27 cellular contexts compared by ENCODE assay signal in the genomic region with DNA sequence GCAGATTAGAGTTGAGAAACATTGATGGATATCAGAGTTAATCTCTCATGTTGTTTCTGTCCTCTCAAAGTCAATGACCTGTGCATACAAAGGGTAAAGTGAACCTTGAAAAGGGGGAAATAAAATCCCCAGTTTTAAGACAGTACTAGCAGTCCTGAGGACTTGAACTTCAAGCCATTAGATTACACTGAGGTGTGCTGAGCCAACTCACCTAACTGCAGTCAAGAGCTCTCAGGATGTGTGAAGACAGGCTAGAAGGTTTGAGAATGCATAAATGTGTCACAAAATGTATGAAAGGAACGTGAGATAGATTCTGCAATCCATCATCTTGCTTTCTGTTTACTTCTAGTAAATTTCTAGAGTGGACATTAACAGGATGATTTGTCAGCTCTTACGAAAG. TPM values are rescaled to one million over a fixed set of nuclear protein-coding genes. Genes with fewer than 3 reads are reported as not detected.
DNase-seq lines count a peak whose midpoint lies in the region; ATAC-seq, FAIRE-seq and TF ChIP-seq lines count a peak whose summit lies in the region.
"Had no signal": no experiment of that assay in that cellular context is flagged by ENCODE, and none has a peak within 500 bp of the region (broad histone marks: within the 10 kb centered on the region; RNA-seq: fewer than 3 reads in every experiment).

No MANE protein-coding gene starts in this region.

- no peaks in the 10 kb centered on the region for H3K9me3 ChIP-seq in vagina
- H3K9me3 ChIP-seq: right lobe of liver, SJCRH30, uterus had no signal

- intact Hi-C loops in activated CD4-positive, alpha-beta memory T cell treated with anti-CD3 and anti-CD28 coated beads for 36 hours (cut with micrococcal nuclease): loop anchor here (10.0 kb wide), 1 partner anchor 458 kb away; no protein-coding TSS in a partner anchor
- intact Hi-C loops in vagina (cut with DNase I): loop anchor here (10.0 kb wide), 1 partner anchor 202 kb away; no protein-coding TSS in a partner anchor

- CTCF ChIA-PET in activated CD4-positive, alpha-beta memory T cell treated with anti-CD3 and anti-CD28 coated beads for 36 hours (lab: Charles Lee): interaction anchor here (1.0 to 1.3 kb wide), 2 partner anchors 62 to 95 kb away, joined by 4 read pairs; no protein-coding TSS in a partner anchor
- CTCF ChIA-PET in activated CD4-positive, alpha-beta memory T cell treated with anti-CD3 and anti-CD28 coated beads, Interleukin-2, amount 10 ng/mL, durations not matched to agents 7 days and 5 days (lab: Charles Lee): interaction anchor here (1.4 kb wide), 1 partner anchor 95 kb away, joined by 6 read pairs; no protein-coding TSS in a partner anchor

- FAIRE-seq in GM18507 (lab: Jason Lieb, UNC): peak; percentile 67
- FAIRE-seq: astrocyte had no signal

- no peaks in the 10 kb centered on the region for H3K9me3 Mint-ChIP-seq in activated CD4-positive, alpha-beta memory T cell treated with anti-CD3 and anti-CD28 coated beads for 36 hours
- H3K9me3 Mint-ChIP-seq in activated CD4-positive, alpha-beta memory T cell treated with anti-CD3 and anti-CD28 coated beads, Interleukin-2, amount 10 ng/mL, durations not matched to agents 7 days and 5 days: no peaks in the 10 kb centered on the region
- peaks cover 3% of the 10 kb centered on the region for H3K9me3 Mint-ChIP-seq in activated naive CD8-positive, alpha-beta T cell treated with anti-CD3 and anti-CD28 coated beads, Interleukin-2, amount 50 U/mL, for 24 hours
- H3K9me3 Mint-ChIP-seq in natural killer cell treated with Interleukin-12 subunit alpha and Interleukin-12 subunit beta and Interleukin-15 and Interleukin-18, amount 100 ng/mL, for 72 hours: no peaks in the 10 kb centered on the region
- H3K9me3 Mint-ChIP-seq: CD14-positive monocyte; endodermal cell; nephron progenitor cell; T-helper 2 cell treated with Interferon-gamma antibody and Interleukin-4, amounts not matched to agents 5 μg/mL and 100 μg/mL, for 36 hours had no signal

- no peak overlapping the region for H3K4me3 ChIP-seq in vagina
- H3K4me3 ChIP-seq: GM23248, right lobe of liver, SJCRH30, uterus had no signal

- no peak overlapping the region for H3K4me3 Mint-ChIP-seq in activated CD4-positive, alpha-beta memory T cell treated with anti-CD3 and anti-CD28 coated beads for 36 hours
- H3K4me3 Mint-ChIP-seq in activated CD4-positive, alpha-beta memory T cell treated with anti-CD3 and anti-CD28 coated beads, Interleukin-2, amount 10 ng/mL, durations not matched to agents 7 days and 5 days: no peak overlapping the region
- H3K4me3 Mint-ChIP-seq in activated naive CD8-positive, alpha-beta T cell treated with anti-CD3 and anti-CD28 coated beads, Interleukin-2, amount 50 U/mL, for 24 hours: no peak overlapping the region
- H3K4me3 Mint-ChIP-seq in natural killer cell treated with Interleukin-12 subunit alpha and Interleukin-12 subunit beta and Interleukin-15 and Interleukin-18, amount 100 ng/mL, for 72 hours: peak overlapping the region; percentile 17
- H3K4me3 Mint-ChIP-seq: CD14-positive monocyte; endodermal cell; nephron progenitor cell; T-helper 2 cell treated with Interferon-gamma antibody and Interleukin-4, amounts not matched to agents 5 μg/mL and 100 μg/mL, for 36 hours had no signal

- no peak for ATAC-seq in activated naive CD8-positive, alpha-beta T cell treated with anti-CD3 and anti-CD28 coated beads, Interleukin-2, amount 50 U/mL, for 24 hours
- ATAC-seq in natural killer cell treated with Interleukin-12 subunit alpha and Interleukin-12 subunit beta and Interleukin-15 and Interleukin-18, amount 100 ng/mL, for 72 hours: peak; percentile 60 to 78
- ATAC-seq in GM21786 (IDR thresholded peaks at IDR 0.05; ENCODE audit: unreplicated experiment): no peak
- ATAC-seq: left cardiac atrium, PC-3, right lobe of liver had no signal

- no peak for TF ChIP-seq POLR2A in vagina (IDR thresholded peaks at IDR 0.05)

- no peaks in the 10 kb centered on the region for H3K27me3 Mint-ChIP-seq in activated CD4-positive, alpha-beta memory T cell treated with anti-CD3 and anti-CD28 coated beads for 36 hours
- H3K27me3 Mint-ChIP-seq in activated CD4-positive, alpha-beta memory T cell treated with anti-CD3 and anti-CD28 coated beads, Interleukin-2, amount 10 ng/mL, durations not matched to agents 7 days and 5 days: no peaks in the 10 kb centered on the region
- no peaks in the 10 kb centered on the region for H3K27me3 Mint-ChIP-seq in activated naive CD8-positive, alpha-beta T cell treated with anti-CD3 and anti-CD28 coated beads, Interleukin-2, amount 50 U/mL, for 24 hours
- no peaks in the 10 kb centered on the region for H3K27me3 Mint-ChIP-seq in natural killer cell treated with Interleukin-12 subunit alpha and Interleukin-12 subunit beta and Interleukin-15 and Interleukin-18, amount 100 ng/mL, for 72 hours

- H3K27ac ChIP-seq in vagina: no peak overlapping the region
- H3K27ac ChIP-seq: GM23248, parathyroid adenoma, right lobe of liver, SJCRH30, uterus had no signal

- no peaks in the 10 kb centered on the region for H3K27me3 ChIP-seq in vagina
- H3K27me3 ChIP-seq: right lobe of liver, SJCRH30, uterus had no signal

- no peaks in the 10 kb centered on the region for H3K36me3 ChIP-seq in vagina
- H3K36me3 ChIP-seq: right lobe of liver, SJCRH30, uterus had no signal

- no peak for TF ChIP-seq CTCF in vagina (IDR thresholded peaks at IDR 0.05)

- H3K36me3 Mint-ChIP-seq in activated CD4-positive, alpha-beta memory T cell treated with anti-CD3 and anti-CD28 coated beads for 36 hours: peaks cover 4% of the 10 kb centered on the region
- H3K36me3 Mint-ChIP-seq in activated CD4-positive, alpha-beta memory T cell treated with anti-CD3 and anti-CD28 coated beads, Interleukin-2, amount 10 ng/mL, durations not matched to agents 7 days and 5 days (ENCODE audit: low read depth): peaks cover 23% of the 10 kb centered on the region
- H3K36me3 Mint-ChIP-seq in activated naive CD8-positive, alpha-beta T cell treated with anti-CD3 and anti-CD28 coated beads, Interleukin-2, amount 50 U/mL, for 24 hours (ENCODE audit: low read depth): peaks cover 9% of the 10 kb centered on the region
- peaks cover 15% of the 10 kb centered on the region for H3K36me3 Mint-ChIP-seq in natural killer cell treated with Interleukin-12 subunit alpha and Interleukin-12 subunit beta and Interleukin-15 and Interleukin-18, amount 100 ng/mL, for 72 hours

- DNase-seq in activated CD4-positive, alpha-beta memory T cell treated with anti-CD3 and anti-CD28 coated beads for 36 hours: peak; percentile 40
- DNase-seq in activated CD4-positive, alpha-beta memory T cell treated with anti-CD3 and anti-CD28 coated beads, Interleukin-2, amount 10 ng/mL, durations not matched to agents 7 days and 5 days: no peak
- no peak for DNase-seq in GM18507 (ENCODE audit: extremely low spot score, insufficient read length, low read depth)
- no peak for DNase-seq in activated naive CD8-positive, alpha-beta T cell treated with anti-CD3 and anti-CD28 coated beads, Interleukin-2, amount 50 U/mL, for 24 hours
- no peak for DNase-seq in natural killer cell treated with Interleukin-12 subunit alpha and Interleukin-12 subunit beta and Interleukin-15 and Interleukin-18, amount 100 ng/mL, for 72 hours (ENCODE audit: low spot score)
- no peak for DNase-seq in vagina (ENCODE audit: extremely low spot score in 2 of 2)
- no peak for DNase-seq in NCI-H2029 (lab: John Stamatoyannopoulos, UW)
- DNase-seq: activated CD8-positive, alpha-beta memory T cell treated with anti-CD3 and anti-CD28 coated beads for 24 hours; activated effector memory CD4-positive, alpha-beta T cell treated with Interleukin-2 at 50 U/mL for 16 hours; DMS153; endodermal cell; GDM1; GM23248; left cardiac atrium; MM.1S; NCI-H69; nephron progenitor cell; PC-3; right lobe of liver; SJCRH30; stimulated activated CD8-positive, alpha-beta memory T cell treated with anti-CD3 and anti-CD28 coated beads, Interleukin-4, amount 100 ng/mL, for 48 hours; uterus had no signal

- peaks cover 11% of the 10 kb centered on the region for H3K4me1 ChIP-seq in vagina
- H3K4me1 ChIP-seq: parathyroid adenoma, right lobe of liver, uterus had no signal

- POLR2A ChIA-PET in activated CD4-positive, alpha-beta memory T cell treated with anti-CD3 and anti-CD28 coated beads for 36 hours (lab: Charles Lee): interaction anchor here (1.2 kb wide), 1 partner anchor 34 kb away, joined by 4 read pairs; no protein-coding TSS in a partner anchor
- POLR2A ChIA-PET in activated CD4-positive, alpha-beta memory T cell treated with anti-CD3 and anti-CD28 coated beads, Interleukin-2, amount 10 ng/mL, durations not matched to agents 7 days and 5 days (lab: Charles Lee): no interaction called here

- H3K27ac Mint-ChIP-seq in activated CD4-positive, alpha-beta memory T cell treated with anti-CD3 and anti-CD28 coated beads for 36 hours: peak overlapping the region; percentile 61
- H3K27ac Mint-ChIP-seq in activated CD4-positive, alpha-beta memory T cell treated with anti-CD3 and anti-CD28 coated beads, Interleukin-2, amount 10 ng/mL, durations not matched to agents 7 days and 5 days: no peak overlapping the region
- H3K27ac Mint-ChIP-seq in activated naive CD8-positive, alpha-beta T cell treated with anti-CD3 and anti-CD28 coated beads, Interleukin-2, amount 50 U/mL, for 24 hours: peak overlapping the region; percentile 45
- peak overlapping the region; percentile 78 to 81 for H3K27ac Mint-ChIP-seq in natural killer cell treated with Interleukin-12 subunit alpha and Interleukin-12 subunit beta and Interleukin-15 and Interleukin-18, amount 100 ng/mL, for 72 hours
- H3K27ac Mint-ChIP-seq: endodermal cell; nephron progenitor cell; T-helper 2 cell treated with Interferon-gamma antibody and Interleukin-4, amounts not matched to agents 5 μg/mL and 100 μg/mL, for 36 hours had no signal

- peaks cover 95% of the 10 kb centered on the region for H3K4me1 Mint-ChIP-seq in activated CD4-positive, alpha-beta memory T cell treated with anti-CD3 and anti-CD28 coated beads for 36 hours (ENCODE audit: low read depth)
- H3K4me1 Mint-ChIP-seq in activated CD4-positive, alpha-beta memory T cell treated with anti-CD3 and anti-CD28 coated beads, Interleukin-2, amount 10 ng/mL, durations not matched to agents 7 days and 5 days: peaks cover 83% of the 10 kb centered on the region
- peaks cover 95% of the 10 kb centered on the region for H3K4me1 Mint-ChIP-seq in activated naive CD8-positive, alpha-beta T cell treated with anti-CD3 and anti-CD28 coated beads, Interleukin-2, amount 50 U/mL, for 24 hours
- H3K4me1 Mint-ChIP-seq in natural killer cell treated with Interleukin-12 subunit alpha and Interleukin-12 subunit beta and Interleukin-15 and Interleukin-18, amount 100 ng/mL, for 72 hours (ENCODE audit: low read depth in 2 of 2): peaks cover 76 to 84% of the 10 kb centered on the region in 2 donors

RNA-seq across cellular contexts. Expression of gene DOCK10, which starts 35.5 kb away (rescaled TPM):
- 100 to 1,000 TPM; 134 to 139 TPM for total RNA-seq in activated CD4-positive, alpha-beta memory T cell treated with anti-CD3 and anti-CD28 coated beads for 36 hours
- total RNA-seq in activated CD4-positive, alpha-beta memory T cell treated with anti-CD3 and anti-CD28 coated beads, Interleukin-2, amount 10 ng/mL, durations not matched to agents 7 days and 5 days: 100 to 1,000 TPM; 223 to 239 TPM
- total RNA-seq in natural killer cell treated with Interleukin-12 subunit alpha and Interleukin-12 subunit beta and Interleukin-15 and Interleukin-18, amount 100 ng/mL, for 72 hours: 100 to 1,000 TPM; 334 to 378 TPM
- 9.8 TPM for total RNA-seq in vagina

Comparison
In these comparisons a context has a peak if more than half of its experiments do, and no peak if none do; other contexts are left out.
1. ATAC-seq: peak in natural killer cell treated with Interleukin-12 subunit alpha and Interleukin-12 subunit beta and Interleukin-15 and Interleukin-18, amount 100 ng/mL, for 72 hours (2 of 2); none in activated naive CD8-positive, alpha-beta T cell treated with anti-CD3 and anti-CD28 coated beads, Interleukin-2, amount 50 U/mL, for 24 hours (single experiment) and GM21786 (single experiment).
2. RNA of gene DOCK10, which starts 35.5 kb away (total RNA-seq): 334 to 378 TPM in natural killer cell treated with Interleukin-12 subunit alpha and Interleukin-12 subunit beta and Interleukin-15 and Interleukin-18, amount 100 ng/mL, for 72 hours, 223 to 239 TPM in activated CD4-positive, alpha-beta memory T cell treated with anti-CD3 and anti-CD28 coated beads, Interleukin-2, amount 10 ng/mL, durations not matched to agents 7 days and 5 days and 134 to 139 TPM in activated CD4-positive, alpha-beta memory T cell treated with anti-CD3 and anti-CD28 coated beads for 36 hours; 9.8 TPM in vagina (single experiment); every median in the first group is over 10 times any median in the second.